In the genomic region with DNA sequence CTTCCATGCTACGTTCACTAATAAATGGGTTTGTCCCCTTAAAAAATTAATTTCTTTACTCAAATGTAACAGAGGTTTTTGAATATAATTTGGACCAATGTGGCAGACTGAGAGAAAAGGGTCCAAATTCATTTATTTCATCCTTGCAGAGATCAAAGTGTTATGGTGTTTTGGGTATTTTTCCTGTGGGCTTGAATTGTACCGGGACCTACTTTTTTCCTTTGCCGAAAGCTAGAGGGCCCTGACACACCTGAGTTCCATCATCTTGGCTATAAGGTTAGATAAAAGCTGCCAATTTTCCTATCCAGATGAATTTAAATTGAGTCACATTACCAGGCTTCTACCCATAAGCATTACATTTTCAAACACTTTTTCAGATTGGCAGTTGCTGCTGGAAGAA, we compare ENCODE assay signal across 1 cellular context.
TF ChIP-seq lines count a peak whose summit lies in the region.

No MANE protein-coding gene starts in this region.

TF ChIP-seq in HEK293, 187 proteins besides CTCF, POLR2A, EP300 and RAD21 (continued from another document):
- no peak for TF ChIP-seq ZNF660 (tag by site-specific recombination; IDR thresholded peaks at IDR 0.05)
- TF ChIP-seq ZNF768 (tag by site-specific recombination; IDR thresholded peaks at IDR 0.05), result no peak
- no peak for TF ChIP-seq SP3 (tag by site-specific recombination; IDR thresholded peaks at IDR 0.05)
- TF ChIP-seq ZNF501 (tag by site-specific recombination; IDR thresholded peaks at IDR 0.05), result no peak
- TF ChIP-seq KLF16 (tag by site-specific recombination; IDR thresholded peaks at IDR 0.05), result no peak
